In the genomic region with DNA sequence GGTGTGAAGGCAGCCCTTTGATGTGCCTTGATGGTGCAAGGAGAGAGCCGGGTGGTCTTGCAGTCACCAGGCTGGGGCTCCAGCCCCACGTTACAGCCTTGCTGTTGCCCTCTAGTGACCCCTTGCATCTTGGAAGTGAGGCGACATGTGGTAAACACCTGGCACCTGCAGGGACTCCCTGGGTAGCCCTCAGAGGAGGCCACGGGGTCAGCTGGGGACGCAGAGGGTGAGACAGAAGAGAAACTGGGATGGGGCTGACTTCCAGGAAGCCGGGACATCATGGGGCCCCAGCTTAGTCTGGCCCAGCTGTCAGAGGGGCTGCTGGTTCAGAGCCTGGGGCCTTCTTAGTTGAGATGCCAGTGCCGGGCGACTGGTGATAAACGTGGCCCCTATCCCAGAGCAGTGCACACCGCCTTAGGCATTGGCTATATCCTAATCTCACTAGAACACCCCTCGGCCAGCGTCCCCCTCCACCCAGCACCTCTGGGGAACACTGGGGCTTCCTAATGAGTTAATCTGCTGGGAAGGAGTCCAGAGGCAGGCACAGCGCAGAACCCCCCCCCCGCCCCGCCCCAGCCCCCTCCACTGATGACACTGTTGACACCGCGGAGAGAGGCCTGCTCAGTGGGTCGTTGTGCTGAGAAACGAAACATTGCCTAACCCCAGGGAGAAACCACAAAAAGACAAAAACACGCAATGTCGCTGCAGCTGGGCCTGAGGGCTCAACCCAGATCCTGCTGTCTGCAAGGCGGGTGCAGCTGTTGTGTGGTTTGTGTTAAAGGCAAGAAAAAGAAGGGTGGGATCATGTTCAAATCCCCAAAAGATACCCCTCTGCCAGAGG, we compare ENCODE assay signal across 8 cellular contexts.
DNase-seq lines count a peak whose midpoint lies in the region; ATAC-seq and TF ChIP-seq lines count a peak whose summit lies in the region.

No MANE protein-coding gene starts in this region.

- ATAC-seq in GM21619 (IDR thresholded peaks at IDR 0.05; ENCODE audit: unreplicated experiment): peak; percentile 48

- TF ChIP-seq CTCF in GM12864 (IDR thresholded peaks at IDR 0.05; ENCODE audit: low read depth, low read length, missing control alignments) (no peak), fibroblast of villous mesenchyme (IDR thresholded peaks at IDR 0.05; ENCODE audit: insufficient read depth, low read depth, low read length) (no peak)

- DNase-seq in GM12864 (ENCODE audit: low read depth): peak; percentile 94
- DNase-seq in LHCN-M2 (ENCODE audit: low read depth): peak; percentile 86
- peak; percentile 20 to 31 for DNase-seq in activated CD8-positive, alpha-beta memory T cell treated with anti-CD3 and anti-CD28 coated beads for 1 hour (ENCODE audit: extremely low read depth in 1 of 2, low read depth in 1 of 2)
- peak; percentile 83 for DNase-seq in fibroblast of villous mesenchyme (ENCODE audit: low read depth)
- DNase-seq in stimulated activated CD4-positive, alpha-beta T cell treated with anti-CD3 and anti-CD28 coated beads, Interleukin-12 subunit alpha, Interleukin-12 subunit beta, amount 100 ng/mL, for 48 hours (ENCODE audit: low read depth in 2 of 3, low spot score in 1 of 3): peak; percentile 31 to 47 (median 37)
- DNase-seq in dedifferentiated amniotic fluid mesenchymal stem cell (ENCODE audit: extremely low spot score): no peak
- DNase-seq in dermis blood vessel endothelial cell: no peak

- H3K4me3 ChIP-seq in GM12864 (ENCODE audit: low read depth, low read length) (no peak overlapping the region), fibroblast of villous mesenchyme (ENCODE audit: low read depth, low read length) (no peak overlapping the region)

Comparison
In these comparisons a context has a peak if more than half of its experiments do, and no peak if none do; other contexts are left out.
1. DNase-seq: peak in GM12864 (single experiment), LHCN-M2 (single experiment), activated CD8-positive, alpha-beta memory T cell treated with anti-CD3 and anti-CD28 coated beads for 1 hour (2 of 2), fibroblast of villous mesenchyme (single experiment) and stimulated activated CD4-positive, alpha-beta T cell treated with anti-CD3 and anti-CD28 coated beads, Interleukin-12 subunit alpha, Interleukin-12 subunit beta, amount 100 ng/mL, for 48 hours (3 of 3); none in dedifferentiated amniotic fluid mesenchymal stem cell (single experiment) and dermis blood vessel endothelial cell (single experiment).